8 cellular contexts compared by ENCODE assay signal in the genomic region with DNA sequence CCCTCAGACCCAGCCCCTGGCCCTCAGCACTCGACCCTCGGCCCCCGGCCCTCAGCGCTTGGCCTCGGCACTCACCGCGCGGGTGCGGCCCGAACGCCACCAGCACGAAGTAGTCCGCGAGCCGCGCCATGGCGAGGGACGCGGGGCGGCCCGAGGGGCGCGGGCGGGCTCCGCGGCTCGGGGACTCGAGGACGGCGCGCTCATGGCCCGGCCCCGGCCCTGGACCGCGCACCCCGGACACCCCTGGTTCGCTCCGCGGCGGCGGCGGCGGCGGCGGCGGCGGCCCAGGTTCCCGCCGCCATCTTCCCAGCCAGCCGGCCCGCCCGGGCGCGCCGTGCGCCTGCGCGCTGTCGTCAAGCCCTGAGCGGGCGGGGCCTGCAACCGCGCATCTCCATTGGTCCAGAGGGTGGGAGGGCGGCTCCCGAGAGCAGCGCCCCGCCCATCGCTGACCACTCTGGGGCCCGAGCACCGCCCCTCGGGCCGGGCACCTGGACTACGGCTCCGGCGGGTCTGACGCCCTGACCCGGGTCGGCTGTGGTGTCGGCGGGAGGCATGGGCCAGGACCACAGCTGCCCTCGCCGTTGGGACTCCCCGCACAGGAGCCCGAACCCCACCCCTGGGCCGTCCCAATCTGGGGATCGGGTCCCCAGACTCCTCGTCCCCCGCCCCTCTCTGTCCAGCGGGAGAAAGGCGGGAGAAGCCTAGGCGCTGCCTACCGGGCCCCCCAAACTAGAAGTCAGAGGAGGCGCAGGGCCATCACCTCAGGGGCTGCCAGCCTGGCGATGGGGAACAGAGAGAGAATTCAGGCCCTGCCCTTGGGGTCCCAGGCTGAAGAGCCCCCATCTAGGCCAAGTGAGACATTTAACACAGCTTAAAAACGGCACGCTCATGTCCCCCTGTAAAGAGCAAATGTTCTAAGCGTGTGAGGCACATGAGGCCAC. TPM values are rescaled to one million over a fixed set of nuclear protein-coding genes. Genes with fewer than 3 reads are reported as not detected.
DNase-seq lines count a peak whose midpoint lies in the region; ATAC-seq, FAIRE-seq and TF ChIP-seq lines count a peak whose summit lies in the region.

A gene with protein sequence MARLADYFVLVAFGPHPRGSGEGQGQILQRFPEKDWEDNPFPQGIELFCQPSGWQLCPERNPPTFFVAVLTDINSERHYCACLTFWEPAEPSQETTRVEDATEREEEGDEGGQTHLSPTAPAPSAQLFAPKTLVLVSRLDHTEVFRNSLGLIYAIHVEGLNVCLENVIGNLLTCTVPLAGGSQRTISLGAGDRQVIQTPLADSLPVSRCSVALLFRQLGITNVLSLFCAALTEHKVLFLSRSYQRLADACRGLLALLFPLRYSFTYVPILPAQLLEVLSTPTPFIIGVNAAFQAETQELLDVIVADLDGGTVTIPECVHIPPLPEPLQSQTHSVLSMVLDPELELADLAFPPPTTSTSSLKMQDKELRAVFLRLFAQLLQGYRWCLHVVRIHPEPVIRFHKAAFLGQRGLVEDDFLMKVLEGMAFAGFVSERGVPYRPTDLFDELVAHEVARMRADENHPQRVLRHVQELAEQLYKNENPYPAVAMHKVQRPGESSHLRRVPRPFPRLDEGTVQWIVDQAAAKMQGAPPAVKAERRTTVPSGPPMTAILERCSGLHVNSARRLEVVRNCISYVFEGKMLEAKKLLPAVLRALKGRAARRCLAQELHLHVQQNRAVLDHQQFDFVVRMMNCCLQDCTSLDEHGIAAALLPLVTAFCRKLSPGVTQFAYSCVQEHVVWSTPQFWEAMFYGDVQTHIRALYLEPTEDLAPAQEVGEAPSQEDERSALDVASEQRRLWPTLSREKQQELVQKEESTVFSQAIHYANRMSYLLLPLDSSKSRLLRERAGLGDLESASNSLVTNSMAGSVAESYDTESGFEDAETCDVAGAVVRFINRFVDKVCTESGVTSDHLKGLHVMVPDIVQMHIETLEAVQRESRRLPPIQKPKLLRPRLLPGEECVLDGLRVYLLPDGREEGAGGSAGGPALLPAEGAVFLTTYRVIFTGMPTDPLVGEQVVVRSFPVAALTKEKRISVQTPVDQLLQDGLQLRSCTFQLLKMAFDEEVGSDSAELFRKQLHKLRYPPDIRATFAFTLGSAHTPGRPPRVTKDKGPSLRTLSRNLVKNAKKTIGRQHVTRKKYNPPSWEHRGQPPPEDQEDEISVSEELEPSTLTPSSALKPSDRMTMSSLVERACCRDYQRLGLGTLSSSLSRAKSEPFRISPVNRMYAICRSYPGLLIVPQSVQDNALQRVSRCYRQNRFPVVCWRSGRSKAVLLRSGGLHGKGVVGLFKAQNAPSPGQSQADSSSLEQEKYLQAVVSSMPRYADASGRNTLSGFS (N-terminal part only) (minus strand): TSS at position 325 of the 941 bp plus-strand sequence. CDS start 195 bp downstream, at position 130.

- no peak for TF ChIP-seq EP300 in H1 (IDR thresholded peaks at IDR 0.05; ENCODE audit: borderline replicate concordance in 1 of 2, low read depth in 2 of 2, low read length in 2 of 2)

- H4K8ac ChIP-seq in H1 (ENCODE audit: extremely low read depth, insufficient read depth, low read length), result peak within 1 kb of the TSS; percentile 92

- H4K91ac ChIP-seq in H1 (replicated peaks; ENCODE audit: insufficient read length, low read length), result peak within 1 kb of the TSS; percentile 52

- ATAC-seq in GM19351 (IDR thresholded peaks at IDR 0.05; ENCODE audit: unreplicated experiment) (peak; percentile 64), HG03571 (IDR thresholded peaks at IDR 0.05; ENCODE audit: unreplicated experiment) (peak; percentile 38), memory B cell (ENCODE audit: low read depth) (peak; percentile 77)
- peak; percentile 83 for ATAC-seq in activated CD8-positive, alpha-beta memory T cell treated with anti-CD3 and anti-CD28 coated beads, Interleukin-2, amount 10 ng/mL, durations not matched to agents 7 days and 5 days

- no peak within 1 kb of the TSS for H3K23ac ChIP-seq in H1 (ENCODE audit: insufficient read length)

- peak within 1 kb of the TSS; percentile 39; the same call in 1 of the 2 replicates for H2BK12ac ChIP-seq in H1 (ENCODE audit: low read depth, low read length)

- H3K18ac ChIP-seq in H1 (ENCODE audit: extremely low read depth, low read length), result peak within 1 kb of the TSS; percentile 78

- H4K5ac ChIP-seq in H1 (ENCODE audit: insufficient read length, low read depth, low read length), result no peak within 1 kb of the TSS

- peaks cover 0 to 25% (median 16%) of the 10 kb centered on the region in 4 experiments; a peak in 6 of 7 replicates for H3K4me1 ChIP-seq in H1 (replicated peaks in 1 of 4; ENCODE audit: control insufficient read depth in 3 of 4, insufficient read depth in 4 of 4, low read length in 3 of 4)

- peak within 1 kb of the TSS; percentile 95; the same call in 1 of the 2 replicates for H2BK20ac ChIP-seq in H1 (ENCODE audit: low read length)

- H2AFZ ChIP-seq in H1 (ENCODE audit: low read length), result no peak within 1 kb of the TSS

- no peaks in the 10 kb centered on the region for H3K36me3 ChIP-seq in H1 (ENCODE audit: control insufficient read depth in 2 of 4, insufficient read depth in 4 of 4, low read length in 3 of 4)

- CTCF ChIA-PET in activated CD8-positive, alpha-beta memory T cell treated with anti-CD3 and anti-CD28 coated beads, Interleukin-2, amount 10 ng/mL, durations not matched to agents 7 days and 5 days (lab: Charles Lee), result interaction anchor here (4.0 kb wide), 1 partner anchor 23 kb away, joined by 28 read pairs; no protein-coding TSS in a partner anchor
- CTCF ChIA-PET in H1 (lab: Charles Lee; ENCODE audit: partially characterized antibody), result interaction anchor here (1.7 kb wide), 1 partner anchor 51 kb away, joined by 4 read pairs; a partner anchor contains a TSS

- no peak for TF ChIP-seq RAD21 in H1 (IDR thresholded peaks at IDR 0.05 in 1 of 2, conservative IDR thresholded peaks at IDR 0.05 in 1 of 2; ENCODE audit: low read depth in 2 of 2, low read length in 2 of 2)

- H3K9ac ChIP-seq in H1 (replicated peaks in 1 of 4; ENCODE audit: extremely low read depth in 1 of 4, low read depth in 3 of 4, low read length in 3 of 4), result peak within 1 kb of the TSS; percentile 35 to 96 (median 58)

- H2AK5ac ChIP-seq in H1 (ENCODE audit: low read depth, low read length), result 0 out of 2 replicates have a peak within 1 kb of the TSS, but pooled peaks have one; percentile 3

- DNase-seq in C1 segment of cervical spinal cord (lab: John Stamatoyannopoulos, UW) (peak; percentile 46 to 94 (median 80)), NOMO-1 treated with dmso at 0.1 percent for 144 hours (lab: John Stamatoyannopoulos, UW; ENCODE audit: unreplicated experiment) (peak; percentile 70), H1 (ENCODE audit: low read depth in 1 of 2, low spot score in 2 of 2) (peak in 1 of 2 experiments; percentile 95), memory B cell (ENCODE audit: low spot score in 2 of 2) (peak; percentile 84 to 89)
- DNase-seq in activated CD8-positive, alpha-beta memory T cell treated with anti-CD3 and anti-CD28 coated beads, Interleukin-2, amount 10 ng/mL, durations not matched to agents 7 days and 5 days, result peak; percentile 92
- DNase-seq in stimulated activated CD4-positive, alpha-beta T cell treated with anti-CD3 and anti-CD28 coated beads, TNF-alpha, amount 100 ng/mL, for 48 hours (ENCODE audit: low read depth in 3 of 3), result peak; percentile 71 to 88 (median 80)

- peak within 1 kb of the TSS; percentile 67 to 81 for H3K4me2 ChIP-seq in H1 (ENCODE audit: insufficient read depth in 1 of 2, low read depth in 2 of 2, low read length in 2 of 2)

- no peak within 1 kb of the TSS; the same call in 1 of the 2 replicates for H3K27ac ChIP-seq in H1 (ENCODE audit: low read depth, low read length)

- peak within 1 kb of the TSS; percentile 95 for H3K27ac Mint-ChIP-seq in activated CD8-positive, alpha-beta memory T cell treated with anti-CD3 and anti-CD28 coated beads, Interleukin-2, amount 10 ng/mL, durations not matched to agents 7 days and 5 days
- peak within 1 kb of the TSS; percentile 84 for H3K27ac Mint-ChIP-seq in memory B cell

- peaks cover 5% of the 10 kb centered on the region for H3K36me3 Mint-ChIP-seq in activated CD8-positive, alpha-beta memory T cell treated with anti-CD3 and anti-CD28 coated beads, Interleukin-2, amount 10 ng/mL, durations not matched to agents 7 days and 5 days
- H3K36me3 Mint-ChIP-seq in memory B cell, result no peaks in the 10 kb centered on the region

- H4K20me1 ChIP-seq in H1 (replicated peaks in 1 of 2; ENCODE audit: control insufficient read depth in 1 of 2, insufficient read depth in 2 of 2, low read length in 2 of 2), result peaks cover 34 to 40% of the 10 kb centered on the region in 2 experiments

- H3K4me3 ChIP-seq in H1 (ENCODE audit: extremely low read depth in 1 of 4, insufficient read depth in 2 of 4, low read depth in 3 of 4, low read length in 4 of 4), result peak within 1 kb of the TSS; percentile 53 to 84 (median 60)

- H3K4ac ChIP-seq in H1 (replicated peaks; ENCODE audit: insufficient read length, low read depth, low read length), result peak within 1 kb of the TSS; percentile 85

- peaks cover 49% of the 10 kb centered on the region for H3K4me1 Mint-ChIP-seq in activated CD8-positive, alpha-beta memory T cell treated with anti-CD3 and anti-CD28 coated beads, Interleukin-2, amount 10 ng/mL, durations not matched to agents 7 days and 5 days
- H3K4me1 Mint-ChIP-seq in memory B cell, result peaks cover 36% of the 10 kb centered on the region

- H3K14ac ChIP-seq in H1 (ENCODE audit: insufficient read length), result no peak within 1 kb of the TSS

- peak within 1 kb of the TSS; percentile 15 for H2BK120ac ChIP-seq in H1 (replicated peaks; ENCODE audit: low read depth, low read length)

- TF ChIP-seq POLR2A in H1 (IDR thresholded peaks at IDR 0.05; ENCODE audit: control extremely low read depth in 1 of 2, low read depth in 2 of 2, low read length in 2 of 2), result no peak; a peak in 1 of 3 replicates

- peak within 1 kb of the TSS; percentile 82 for H3K56ac ChIP-seq in H1 (replicated peaks; ENCODE audit: insufficient read length, low read depth, low read length)

- peaks cover 24% of the 10 kb centered on the region for H3K79me1 ChIP-seq in H1 (ENCODE audit: low read depth, low read length)

- no peaks in the 10 kb centered on the region for H3K9me3 ChIP-seq in H1 (ENCODE audit: insufficient read depth in 2 of 2, low read depth in 1 of 2, low read length in 1 of 2)

- H2BK5ac ChIP-seq in H1 (ENCODE audit: low read depth, low read length), result peak within 1 kb of the TSS; percentile 44; the same call in 1 of the 2 replicates

- H3K9me3 Mint-ChIP-seq in activated CD8-positive, alpha-beta memory T cell treated with anti-CD3 and anti-CD28 coated beads, Interleukin-2, amount 10 ng/mL, durations not matched to agents 7 days and 5 days (ENCODE audit: low read depth), result no peaks in the 10 kb centered on the region
- H3K9me3 Mint-ChIP-seq in memory B cell, result no peaks in the 10 kb centered on the region

- 12% methylated on average over 29 of the region's 97 CpGs; no CpG with 5 or more reads in 1 of the 2 experiments for WGBS in H1 (ENCODE audit: extremely low coverage in 1 of 2, insufficient coverage in 1 of 2, insufficient read length in 1 of 2, insufficient replicate concordance in 2 of 2, low coverage in 1 of 2, low lambda C conversion rate in 2 of 2, missing lambda C conversion rate in 1 of 2), 2 experiments

- peaks cover 8% of the 10 kb centered on the region; the same call in 1 of the 2 replicates for H3K23me2 ChIP-seq in H1 (ENCODE audit: low read depth, low read length)

- H3K27me3 ChIP-seq in H1 (replicated peaks in 1 of 4; ENCODE audit: control insufficient read depth in 3 of 4, extremely low read depth in 1 of 4, insufficient read depth in 3 of 4, low read length in 3 of 4), result peaks cover 1 to 9% (median 4%) of the 10 kb centered on the region in 4 experiments; a peak in 6 of 7 replicates

- POLR2A ChIA-PET in H1 (lab: Charles Lee; ENCODE audit: partially characterized antibody), result interaction anchor here (0.8 to 2.0 kb wide), 3 partner anchors 9 to 50 kb away, joined by 3 to 20 read pairs (median 6); a partner anchor contains a TSS

- TF ChIP-seq CTCF in H1 (IDR thresholded peaks at IDR 0.05; ENCODE audit: control extremely low read depth in 1 of 3, insufficient read depth in 1 of 3, low read depth in 1 of 3, low read length in 3 of 3), result 0 out of 4 replicates have a peak, but pooled peaks of 1 of the 3 experiments have one; percentile 6

- H3K79me2 ChIP-seq in H1 (ENCODE audit: control insufficient read depth in 1 of 2, insufficient read depth in 2 of 2, low read length in 2 of 2), result peaks cover 0 to 44% of the 10 kb centered on the region in 2 experiments; a peak in 3 of 4 replicates

- peak within 1 kb of the TSS; percentile 93 for H3K4me3 Mint-ChIP-seq in activated CD8-positive, alpha-beta memory T cell treated with anti-CD3 and anti-CD28 coated beads, Interleukin-2, amount 10 ng/mL, durations not matched to agents 7 days and 5 days
- peak within 1 kb of the TSS; percentile 88 for H3K4me3 Mint-ChIP-seq in memory B cell

- no peak for FAIRE-seq in H1 (lab: Jason Lieb, UNC)

- peak within 1 kb of the TSS; percentile 19; the same call in 1 of the 2 replicates for H2BK15ac ChIP-seq in H1 (ENCODE audit: low read length)

- peaks cover 11% of the 10 kb centered on the region for H3K27me3 Mint-ChIP-seq in activated CD8-positive, alpha-beta memory T cell treated with anti-CD3 and anti-CD28 coated beads, Interleukin-2, amount 10 ng/mL, durations not matched to agents 7 days and 5 days
- no peaks in the 10 kb centered on the region for H3K27me3 Mint-ChIP-seq in memory B cell

RNA-seq across cellular contexts. Expression of the gene that starts here (rescaled TPM):
- total RNA-seq in activated CD8-positive, alpha-beta memory T cell treated with anti-CD3 and anti-CD28 coated beads, Interleukin-2, amount 10 ng/mL, durations not matched to agents 7 days and 5 days, result 100 to 1,000 TPM; 192 to 207 TPM
- total RNA-seq in H1 (2021; fragmentation: NEBNext Ultra II Directional; extraction: Animal tissue kit (Norgen Biotek cat#: 25700)), result 68.4 and 71.5 TPM in 2 replicates
- 29.1 and 53.7 TPM in 2 replicates for polyA plus RNA-seq in H1 (2011; rRNA removed)
- polyA plus RNA-seq in H1 (2011; cell fraction: cytosol; rRNA removed), result 39.8 TPM
- polyA plus RNA-seq in H1 (2011; cell fraction: nucleus; rRNA removed), result 249 TPM
- 28.7 to 64.6 TPM (median 48.3 TPM) in 4 replicates for polyA plus RNA-seq in H1 (2012, experiment 1 of 2)
- 28.6 TPM for polyA plus RNA-seq in H1 (2012, experiment 2 of 2)
- polyA plus RNA-seq in H1 (2013, experiment 1 of 2), result 20.2 TPM
- polyA plus RNA-seq in H1 (2013, experiment 2 of 2), result 19.9 TPM
- 41.0 and 54.8 TPM in 2 replicates for polyA minus RNA-seq in H1 (2011; rRNA and poly(A)+ RNA removed)
- 47.9 TPM for polyA minus RNA-seq in H1 (2011; cell fraction: cytosol; rRNA and poly(A)+ RNA removed)
- 102 TPM for polyA minus RNA-seq in H1 (2011; cell fraction: nucleus; rRNA and poly(A)+ RNA removed)
